29 cellular contexts compared by ENCODE assay signal in genomic region chr19:23561341-23561740, GRCh38.
"Had no signal": no experiment of that assay in that cellular context is flagged by ENCODE, and none has a peak within 500 bp of the region (broad histone marks: within the 10 kb centered on the region; RNA-seq: fewer than 3 reads in every experiment).

No MANE protein-coding gene starts in this region.

- H3K4me1 ChIP-seq: ascending aorta, esophagus squamous epithelium, gastroesophageal sphincter had no signal

- H3K27ac Mint-ChIP-seq: activated CD4-positive, alpha-beta memory T cell treated with anti-CD3 and anti-CD28 coated beads for 36 hours; activated CD4-positive, alpha-beta T cell treated with anti-CD3 and anti-CD28 coated beads for 36 hours; activated CD4-positive, alpha-beta T cell treated with anti-CD3 and anti-CD28 coated beads, Interleukin-2, amount 10 ng/mL, durations not matched to agents 24 days and 14 days; activated CD8-positive, alpha-beta memory T cell treated with anti-CD3 and anti-CD28 coated beads, Interleukin-2, amount 10 ng/mL, durations not matched to agents 7 days and 5 days; activated CD8-positive, alpha-beta T cell treated with anti-CD3 and anti-CD28 coated beads, Interleukin-2, amount 10 ng/mL, durations not matched to agents 7 days and 5 days; activated naive CD4-positive, alpha-beta T cell treated with anti-CD3 and anti-CD28 coated beads, Interleukin-2, amount 10 ng/mL, durations not matched to agents 7 days and 5 days; activated naive CD4-positive, alpha-beta T cell treated with anti-CD3 and anti-CD28 coated beads, Interleukin-2, amount 50 U/mL, for 72 hours; activated naive CD8-positive, alpha-beta T cell treated with anti-CD3 and anti-CD28 coated beads, Interleukin-2, amount 10 ng/mL, durations not matched to agents 7 days and 5 days; activated T-helper 1 cell treated with anti-CD3 and anti-CD28 coated beads, Interleukin-12 subunit alpha, Interleukin-12 subunit beta, Interleukin-2, Interleukin-4 antibody, amounts not matched to agents 30 ng/mL and 10 ng/mL and 1 ng/mL, durations not matched to agents 14 hours and 24 hours and 36 hours; brain; effector memory CD8-positive, alpha-beta T cell had no signal

- H3K27ac ChIP-seq: ascending aorta, coronary artery, epithelial cell of prostate, esophagus squamous epithelium, gastroesophageal sphincter had no signal

- H3K9me3 ChIP-seq: ascending aorta, gastroesophageal sphincter had no signal

- ATAC-seq: activated CD4-positive, alpha-beta T cell treated with anti-CD3 and anti-CD28 coated beads for 36 hours; activated CD8-positive, alpha-beta memory T cell treated with anti-CD3 and anti-CD28 coated beads, Interleukin-2, amount 10 ng/mL, durations not matched to agents 7 days and 5 days; activated CD8-positive, alpha-beta T cell treated with anti-CD3 and anti-CD28 coated beads, Interleukin-2, amount 10 ng/mL, durations not matched to agents 7 days and 5 days; activated naive CD4-positive, alpha-beta T cell treated with anti-CD3 and anti-CD28 coated beads, Interleukin-2, amount 50 U/mL, for 72 hours; effector memory CD8-positive, alpha-beta T cell; gastroesophageal sphincter had no signal

- H3K4me3 Mint-ChIP-seq: activated CD4-positive, alpha-beta memory T cell treated with anti-CD3 and anti-CD28 coated beads for 36 hours; activated CD4-positive, alpha-beta T cell treated with anti-CD3 and anti-CD28 coated beads for 36 hours; activated CD4-positive, alpha-beta T cell treated with anti-CD3 and anti-CD28 coated beads, Interleukin-2, amount 10 ng/mL, durations not matched to agents 24 days and 14 days; activated CD8-positive, alpha-beta memory T cell treated with anti-CD3 and anti-CD28 coated beads, Interleukin-2, amount 10 ng/mL, durations not matched to agents 7 days and 5 days; activated CD8-positive, alpha-beta T cell treated with anti-CD3 and anti-CD28 coated beads, Interleukin-2, amount 10 ng/mL, durations not matched to agents 7 days and 5 days; activated naive CD4-positive, alpha-beta T cell treated with anti-CD3 and anti-CD28 coated beads, Interleukin-2, amount 10 ng/mL, durations not matched to agents 7 days and 5 days; activated naive CD8-positive, alpha-beta T cell treated with anti-CD3 and anti-CD28 coated beads, Interleukin-2, amount 10 ng/mL, durations not matched to agents 7 days and 5 days; activated T-helper 1 cell treated with anti-CD3 and anti-CD28 coated beads, Interleukin-12 subunit alpha, Interleukin-12 subunit beta, Interleukin-2, Interleukin-4 antibody, amounts not matched to agents 30 ng/mL and 10 ng/mL and 1 ng/mL, durations not matched to agents 14 hours and 24 hours and 36 hours; brain; central memory CD8-positive, alpha-beta T cell; effector memory CD8-positive, alpha-beta T cell had no signal

- DNase-seq: activated CD4-positive, alpha-beta memory T cell treated with anti-CD3 and anti-CD28 coated beads for 36 hours; activated CD4-positive, alpha-beta T cell treated with anti-CD3 and anti-CD28 coated beads for 36 hours; activated CD4-positive, alpha-beta T cell treated with anti-CD3 and anti-CD28 coated beads, Interleukin-2, amount 10 ng/mL, durations not matched to agents 24 days and 14 days; activated CD4-positive, CD25-positive, alpha-beta regulatory T cell; activated CD4-positive, CD25-positive, alpha-beta regulatory T cell treated with anti-CD3 and anti-CD28 coated beads, Interleukin-2, amount 50 U/mL, for 72 hours; activated CD8-positive, alpha-beta memory T cell treated with anti-CD3 and anti-CD28 coated beads, Interleukin-2, amount 10 ng/mL, durations not matched to agents 7 days and 5 days; activated CD8-positive, alpha-beta memory T cell treated with anti-CD3 and anti-CD28 coated beads, Interleukin-2, amount 50 U/mL, for 4 hours; activated CD8-positive, alpha-beta T cell treated with anti-CD3 and anti-CD28 coated beads, Interleukin-2, amount 10 ng/mL, durations not matched to agents 7 days and 5 days; activated gamma-delta T cell; activated naive CD4-positive, alpha-beta T cell; activated naive CD4-positive, alpha-beta T cell treated with anti-CD3 and anti-CD28 coated beads, Interleukin-2, amount 10 ng/mL, durations not matched to agents 7 days and 5 days; activated naive CD8-positive, alpha-beta T cell treated with anti-CD3 and anti-CD28 coated beads, Interleukin-2, amount 10 ng/mL, durations not matched to agents 7 days and 5 days; activated T-cell treated with anti-CD3 and anti-CD28 coated beads, Interleukin-2, amount 50 U/mL, for 1 hour; activated T-cell treated with anti-CD3 and anti-CD28 coated beads, Interleukin-2, amount 50 U/mL, for 48 hours; dermis blood vessel endothelial cell; effector CD4-positive, alpha-beta T cell; effector memory CD8-positive, alpha-beta T cell; esophagus squamous epithelium; foreskin melanocyte; head of caudate nucleus; T-helper 2 cell had no signal

- H3K36me3 Mint-ChIP-seq: activated CD4-positive, alpha-beta memory T cell treated with anti-CD3 and anti-CD28 coated beads for 36 hours; activated CD8-positive, alpha-beta memory T cell treated with anti-CD3 and anti-CD28 coated beads, Interleukin-2, amount 10 ng/mL, durations not matched to agents 7 days and 5 days; activated naive CD4-positive, alpha-beta T cell treated with anti-CD3 and anti-CD28 coated beads, Interleukin-2, amount 10 ng/mL, durations not matched to agents 7 days and 5 days; activated naive CD8-positive, alpha-beta T cell treated with anti-CD3 and anti-CD28 coated beads, Interleukin-2, amount 10 ng/mL, durations not matched to agents 7 days and 5 days had no signal

- H3K27me3 ChIP-seq: ascending aorta, esophagus squamous epithelium, gastroesophageal sphincter had no signal

- H3K4me1 Mint-ChIP-seq: activated CD4-positive, alpha-beta T cell treated with anti-CD3 and anti-CD28 coated beads for 36 hours; activated CD4-positive, alpha-beta T cell treated with anti-CD3 and anti-CD28 coated beads, Interleukin-2, amount 10 ng/mL, durations not matched to agents 24 days and 14 days; activated CD8-positive, alpha-beta memory T cell treated with anti-CD3 and anti-CD28 coated beads, Interleukin-2, amount 10 ng/mL, durations not matched to agents 7 days and 5 days; activated naive CD4-positive, alpha-beta T cell treated with anti-CD3 and anti-CD28 coated beads, Interleukin-2, amount 10 ng/mL, durations not matched to agents 7 days and 5 days; activated naive CD8-positive, alpha-beta T cell treated with anti-CD3 and anti-CD28 coated beads, Interleukin-2, amount 10 ng/mL, durations not matched to agents 7 days and 5 days; brain; central memory CD8-positive, alpha-beta T cell had no signal

- H3K4me3 ChIP-seq: ascending aorta, coronary artery, esophagus squamous epithelium, gastroesophageal sphincter had no signal

- H3K27me3 Mint-ChIP-seq: activated CD4-positive, alpha-beta memory T cell treated with anti-CD3 and anti-CD28 coated beads for 36 hours; activated CD4-positive, alpha-beta T cell treated with anti-CD3 and anti-CD28 coated beads for 36 hours; activated CD4-positive, alpha-beta T cell treated with anti-CD3 and anti-CD28 coated beads, Interleukin-2, amount 10 ng/mL, durations not matched to agents 24 days and 14 days; activated CD8-positive, alpha-beta memory T cell treated with anti-CD3 and anti-CD28 coated beads, Interleukin-2, amount 10 ng/mL, durations not matched to agents 7 days and 5 days; activated naive CD4-positive, alpha-beta T cell treated with anti-CD3 and anti-CD28 coated beads, Interleukin-2, amount 10 ng/mL, durations not matched to agents 7 days and 5 days; activated naive CD8-positive, alpha-beta T cell treated with anti-CD3 and anti-CD28 coated beads, Interleukin-2, amount 10 ng/mL, durations not matched to agents 7 days and 5 days; brain; central memory CD8-positive, alpha-beta T cell; effector memory CD8-positive, alpha-beta T cell had no signal

- H3K36me3 ChIP-seq: ascending aorta, esophagus squamous epithelium, gastroesophageal sphincter had no signal
